ENCODE assay signal across 7 cellular contexts in the genomic region with DNA sequence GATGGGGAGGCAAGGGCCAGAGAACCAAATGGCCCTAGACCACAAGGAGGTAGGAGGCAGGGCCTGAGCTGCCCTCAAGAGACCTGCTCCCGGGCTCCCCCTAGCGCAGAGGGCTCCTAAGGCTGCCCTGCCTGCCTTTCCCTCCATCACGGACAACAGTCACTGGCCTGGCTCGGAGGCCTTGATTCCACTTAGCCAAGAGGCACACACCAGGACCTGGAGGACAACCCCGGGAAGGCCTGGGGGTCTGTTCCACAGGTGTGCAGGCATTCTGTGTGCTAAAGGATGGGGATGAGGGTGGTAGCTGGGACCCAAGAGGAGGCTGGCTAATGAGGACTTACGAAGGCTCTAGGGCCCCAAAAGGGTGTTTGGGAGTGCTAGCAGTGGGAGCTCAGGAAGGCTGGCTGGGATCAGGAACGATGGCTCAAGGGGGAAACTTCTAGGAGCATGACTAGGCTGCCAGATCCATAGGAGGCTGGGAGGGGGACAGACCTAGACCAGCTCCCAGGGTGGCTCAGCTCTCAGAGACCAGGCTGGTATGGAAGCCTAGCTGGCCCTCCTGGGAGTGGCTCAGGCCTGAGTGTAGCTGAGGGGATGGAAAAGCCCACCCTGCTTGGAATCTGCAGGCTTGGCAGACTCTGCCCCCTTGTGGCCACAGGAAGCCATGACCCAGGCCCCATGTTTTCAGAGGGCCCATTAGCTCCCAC. TPM values are rescaled to one million over a fixed set of nuclear protein-coding genes. Genes with fewer than 3 reads are reported as not detected.
DNase-seq lines count a peak whose midpoint lies in the region; ATAC-seq and TF ChIP-seq lines count a peak whose summit lies in the region.

No MANE protein-coding gene starts in this region.

- H3K36me3 Mint-ChIP-seq in brain, result peaks cover 5% of the 10 kb centered on the region

- H3K4me3 ChIP-seq in GM12875 (ENCODE audit: low read depth, low read length), result no peak overlapping the region

- H3K4me3 Mint-ChIP-seq in brain, result peak overlapping the region in 4 of 5 experiments; percentile 58 to 77 (median 72)

- no peaks in the 10 kb centered on the region for H3K9me3 Mint-ChIP-seq in brain

- no peak for ATAC-seq in HG02884 (IDR thresholded peaks at IDR 0.05; ENCODE audit: unreplicated experiment)

- H3K27ac Mint-ChIP-seq in brain, result peak overlapping the region in 3 of 5 experiments; percentile 7 to 79 (median 72)

- H3K4me1 Mint-ChIP-seq in brain, result peaks cover 41% of the 10 kb centered on the region

- DNase-seq in NCI-H146 treated with DMSO at 0.1 percent for 48 hours (lab: John Stamatoyannopoulos, UW; ENCODE audit: unreplicated experiment), result peak; percentile 23
- DNase-seq in T-helper 9 cell, result peak; percentile 37
- peak; percentile 86 for DNase-seq in iPS-NIHi11 (ENCODE audit: low spot score)
- DNase-seq in stimulated activated CD4-positive, alpha-beta T cell treated with anti-CD3 and anti-CD28 coated beads, Interleukin-1b, Interleukin-23, amount 100 ng/mL, for 4 hours (ENCODE audit: low read depth in 2 of 2), result peak; percentile 25 to 49

- H3K27me3 Mint-ChIP-seq in brain, result peaks cover 18% of the 10 kb centered on the region

- TF ChIP-seq CTCF in GM12875 (IDR thresholded peaks at IDR 0.05; ENCODE audit: borderline replicate concordance, insufficient read depth, low read depth, low read length), result peak; percentile 90
- TF ChIP-seq CTCF in brain (conservative IDR thresholded peaks at IDR 0.05), result peak; percentile 94 to 96

RNA-seq across cellular contexts. Expression of a gene that starts 0.8 kb away (rescaled TPM):
- 1.2 TPM for polyA plus RNA-seq in brain (ENCODE audit: insufficient read depth, low read depth, low replicate concordance)

RNA-seq across cellular contexts. Expression of a gene that starts 12.3 kb away (rescaled TPM):
- 99.2 TPM for polyA plus RNA-seq in brain (ENCODE audit: insufficient read depth, low read depth, low replicate concordance)

RNA-seq across cellular contexts. Expression of a gene that starts 35.4 kb away (rescaled TPM):
- 27.6 TPM for polyA plus RNA-seq in brain (ENCODE audit: insufficient read depth, low read depth, low replicate concordance)

RNA-seq across cellular contexts. Expression of a gene that starts 40.3 kb away (rescaled TPM):
- polyA plus RNA-seq in brain (ENCODE audit: insufficient read depth, low read depth, low replicate concordance), result 273 TPM

RNA-seq across cellular contexts. Expression of a gene that starts 44.6 kb away (rescaled TPM):
- 91.9 TPM for polyA plus RNA-seq in brain (ENCODE audit: insufficient read depth, low read depth, low replicate concordance)

Comparison
In these comparisons a context has a peak if more than half of its experiments do, and no peak if none do; other contexts are left out.
1. DNase-seq: peak in every context shown above with its lines; median percentile 86 in iPS-NIHi11; 37 in T-helper 9 cell; 37 in stimulated activated CD4-positive, alpha-beta T cell treated with anti-CD3 and anti-CD28 coated beads, Interleukin-1b, Interleukin-23, amount 100 ng/mL, for 4 hours; 23 in NCI-H146 treated with DMSO at 0.1 percent for 48 hours.